ENCODE assay signal across 13 cellular contexts in genomic region chr15:90959894-90960293, GRCh38. TPM values are rescaled to one million over a fixed set of nuclear protein-coding genes. Genes with fewer than 3 reads are reported as not detected.
DNase-seq lines count a peak whose midpoint lies in the region; ATAC-seq and TF ChIP-seq lines count a peak whose summit lies in the region.
"Had no signal": no experiment of that assay in that cellular context is flagged by ENCODE, and none has a peak within 500 bp of the region (broad histone marks: within the 10 kb centered on the region; RNA-seq: fewer than 3 reads in every experiment).

No MANE protein-coding gene starts in this region.

- no peak for ATAC-seq in HG02571 (IDR thresholded peaks at IDR 0.05; ENCODE audit: unreplicated experiment)
- ATAC-seq: activated CD8-positive, alpha-beta T cell treated with anti-CD3 and anti-CD28 coated beads for 36 hours; activated naive CD4-positive, alpha-beta T cell treated with anti-CD3 and anti-CD28 coated beads, Interleukin-2, amount 50 U/mL, for 72 hours; GM12878 had no signal

- DNase-seq in HT1080 (ENCODE audit: low read depth) (peak; percentile 26), cerebellar nuclear complex (lab: John Stamatoyannopoulos, UW) (peak; percentile 27 to 67), hepatic stellate cell (ENCODE audit: low spot score) (peak; percentile 37), stromal cell of bone marrow (ENCODE audit: low read depth) (peak; percentile 44), kidney glomerular epithelial cell (lab: John Stamatoyannopoulos, UW) (no peak), erythroblast (lab: John Stamatoyannopoulos, UW) (no peak), NCI-H1930 (lab: John Stamatoyannopoulos, UW) (no peak)
- DNase-seq: activated CD8-positive, alpha-beta T cell treated with anti-CD3 and anti-CD28 coated beads for 36 hours; Caco-2; stimulated activated CD4-positive, alpha-beta T cell treated with anti-CD3 and anti-CD28 coated beads, Interleukin-4, amount 100 ng/mL, for 24 hours had no signal

- TF ChIP-seq POLR2A in erythroblast (IDR thresholded peaks at IDR 0.05; ENCODE audit: low read length), result no peak

RNA-seq across cellular contexts. Expression of gene RCCD1, which starts 5.2 kb away (rescaled TPM):
- total RNA-seq in HT1080 (2014; rRNA removed; shearing (Covaris generic)), result 14.0 and 14.1 TPM in 2 replicates
- 16.1 and 17.7 TPM in 2 replicates for polyA plus RNA-seq in HT1080 (2015; cell fraction: cytosol; rRNA removed)
- 38.6 and 42.4 TPM in 2 replicates for polyA plus RNA-seq in HT1080 (2015; cell fraction: nucleus; rRNA removed)

RNA-seq across cellular contexts. Expression of gene UNC45A, which starts 24.8 kb away (rescaled TPM):
- 55.6 and 66.8 TPM in 2 replicates for total RNA-seq in HT1080 (2014; rRNA removed; shearing (Covaris generic))
- 32.1 and 33.5 TPM in 2 replicates for polyA plus RNA-seq in HT1080 (2015; cell fraction: cytosol; rRNA removed)
- 84.8 and 96.6 TPM in 2 replicates for polyA plus RNA-seq in HT1080 (2015; cell fraction: nucleus; rRNA removed)

RNA-seq across cellular contexts. Expression of gene HDDC3, which starts 27.5 kb away (rescaled TPM):
- total RNA-seq in HT1080 (2014; rRNA removed; shearing (Covaris generic)), result 27.9 and 30.3 TPM in 2 replicates
- polyA plus RNA-seq in HT1080 (2015; cell fraction: cytosol; rRNA removed), result 36.0 and 37.5 TPM in 2 replicates
- polyA plus RNA-seq in HT1080 (2015; cell fraction: nucleus; rRNA removed), result 23.8 and 24.6 TPM in 2 replicates

RNA-seq across cellular contexts. Expression of gene PRC1, which starts 34.4 kb away (rescaled TPM):
- 267 and 328 TPM in 2 replicates for total RNA-seq in HT1080 (2014; rRNA removed; shearing (Covaris generic))
- 164 and 186 TPM in 2 replicates for polyA plus RNA-seq in HT1080 (2015; cell fraction: cytosol; rRNA removed)
- polyA plus RNA-seq in HT1080 (2015; cell fraction: nucleus; rRNA removed), result 374 and 387 TPM in 2 replicates

RNA-seq across cellular contexts. Expression of gene MAN2A2, which starts 56.8 kb away (rescaled TPM):
- 5.8 and 12.5 TPM in 2 replicates for total RNA-seq in HT1080 (2014; rRNA removed; shearing (Covaris generic))
- polyA plus RNA-seq in HT1080 (2015; cell fraction: cytosol; rRNA removed), result 14.0 and 14.9 TPM in 2 replicates
- 55.9 and 67.6 TPM in 2 replicates for polyA plus RNA-seq in HT1080 (2015; cell fraction: nucleus; rRNA removed)

Comparison
In these comparisons a context has a peak if more than half of its experiments do, and no peak if none do; other contexts are left out.
1. DNase-seq: peak in HT1080 (single experiment), cerebellar nuclear complex (2 of 2), hepatic stellate cell (single experiment) and stromal cell of bone marrow (single experiment); none in kidney glomerular epithelial cell (single experiment), erythroblast (0 of 2) and NCI-H1930 (0 of 2).